ENCODE assay signal across 8 cellular contexts in genomic region chr17:63665527-63666214, GRCh38. TPM values are rescaled to one million over a fixed set of nuclear protein-coding genes. Genes with fewer than 3 reads are reported as not detected.
DNase-seq lines count a peak whose midpoint lies in the region; ATAC-seq and TF ChIP-seq lines count a peak whose summit lies in the region.

No MANE protein-coding gene starts in this region.

- H3K4me1 ChIP-seq in heart right ventricle = peaks cover 0 to 46% (median 23%) of the 10 kb centered on the region in 9 donors
- peaks cover 6% of the 10 kb centered on the region for H3K4me1 ChIP-seq in suprapubic skin

- H3K4me1 Mint-ChIP-seq in activated T-cell treated with anti-CD3 and anti-CD28 coated beads, Interleukin-2, amount 50 U/mL, for 72 hours (ENCODE audit: low read depth) = no peaks in the 10 kb centered on the region
- peaks cover 11% of the 10 kb centered on the region for H3K4me1 Mint-ChIP-seq in activated T-cell treated with anti-CD3 and anti-CD28 coated beads, Interleukin-2, amount 50 U/mL, for 4 hours (ENCODE audit: low read depth)

- H3K27me3 ChIP-seq in heart right ventricle = no peaks in the 10 kb centered on the region
- no peaks in the 10 kb centered on the region for H3K27me3 ChIP-seq in suprapubic skin

- no peak for DNase-seq in activated T-cell treated with anti-CD3 and anti-CD28 coated beads, Interleukin-2, amount 50 U/mL, for 72 hours
- no peak for DNase-seq in activated T-cell treated with anti-CD3 and anti-CD28 coated beads, Interleukin-2, amount 50 U/mL, for 4 hours
- DNase-seq in SIG-M5 (lab: John Stamatoyannopoulos, UW) = peak; percentile 73
- DNase-seq in heart right ventricle = peak in 1 of 2 donors; percentile 38
- no peak for DNase-seq in suprapubic skin (ENCODE audit: low spot score in 2 of 2)
- no peak for DNase-seq in hepatic stellate cell (ENCODE audit: low spot score)
- DNase-seq in ureter (ENCODE audit: low spot score) = no peak
- DNase-seq in stimulated activated naive CD4-positive, alpha-beta T cell (lab: John Stamatoyannopoulos, UW) = no peak

- H3K27ac ChIP-seq in heart right ventricle = peak overlapping the region in 7 of 10 donors; percentile 12 to 85 (median 36)
- peak overlapping the region; percentile 41 for H3K27ac ChIP-seq in suprapubic skin

- no peak for ATAC-seq in activated T-cell treated with anti-CD3 and anti-CD28 coated beads, Interleukin-2, amount 50 U/mL, for 72 hours (replicated peaks in 1 of 2)
- no peak for ATAC-seq in activated T-cell treated with anti-CD3 and anti-CD28 coated beads, Interleukin-2, amount 50 U/mL, for 4 hours
- ATAC-seq in heart right ventricle = peak; percentile 68 to 89 (median 83)

- TF ChIP-seq CTCF in heart right ventricle (IDR thresholded peaks at IDR 0.05) (no peak), suprapubic skin (IDR thresholded peaks at IDR 0.05) (no peak)

- peaks cover 0 to 99% (median 56%) of the 10 kb centered on the region in 9 donors for H3K36me3 ChIP-seq in heart right ventricle
- peaks cover 75% of the 10 kb centered on the region for H3K36me3 ChIP-seq in suprapubic skin

- H3K4me3 Mint-ChIP-seq in activated T-cell treated with anti-CD3 and anti-CD28 coated beads, Interleukin-2, amount 50 U/mL, for 72 hours = no peak overlapping the region
- H3K4me3 Mint-ChIP-seq in activated T-cell treated with anti-CD3 and anti-CD28 coated beads, Interleukin-2, amount 50 U/mL, for 4 hours = no peak overlapping the region

- H3K36me3 Mint-ChIP-seq in activated T-cell treated with anti-CD3 and anti-CD28 coated beads, Interleukin-2, amount 50 U/mL, for 72 hours (ENCODE audit: insufficient read depth in 2 of 2) = peaks cover 1 to 12% of the 10 kb centered on the region in 2 donors
- H3K36me3 Mint-ChIP-seq in activated T-cell treated with anti-CD3 and anti-CD28 coated beads, Interleukin-2, amount 50 U/mL, for 4 hours (ENCODE audit: insufficient read depth) = peaks cover 27% of the 10 kb centered on the region

- H3K27ac Mint-ChIP-seq in activated T-cell treated with anti-CD3 and anti-CD28 coated beads, Interleukin-2, amount 50 U/mL, for 72 hours = peak overlapping the region; percentile 45

- no peak for TF ChIP-seq POLR2A in suprapubic skin (IDR thresholded peaks at IDR 0.05)

- no peaks in the 10 kb centered on the region for H3K9me3 Mint-ChIP-seq in activated T-cell treated with anti-CD3 and anti-CD28 coated beads, Interleukin-2, amount 50 U/mL, for 72 hours
- no peaks in the 10 kb centered on the region for H3K9me3 Mint-ChIP-seq in activated T-cell treated with anti-CD3 and anti-CD28 coated beads, Interleukin-2, amount 50 U/mL, for 4 hours

- no peaks in the 10 kb centered on the region for H3K27me3 Mint-ChIP-seq in activated T-cell treated with anti-CD3 and anti-CD28 coated beads, Interleukin-2, amount 50 U/mL, for 72 hours (ENCODE audit: low read depth)
- no peaks in the 10 kb centered on the region for H3K27me3 Mint-ChIP-seq in activated T-cell treated with anti-CD3 and anti-CD28 coated beads, Interleukin-2, amount 50 U/mL, for 4 hours (ENCODE audit: low read depth)

- WGBS in heart right ventricle, 2 donors = 46 to 47% methylated on average over 5 of the region's 5 CpGs
- 62% methylated on average over 5 of the region's 5 CpGs for WGBS in suprapubic skin

- intact Hi-C loops in heart right ventricle (cut with DNase I) = loop anchor here in 2 of 10 donors (1.0 to 2.0 kb wide), 2 partner anchors 35 to 38 kb away; partner anchors contain the start of gene LIMD2 (in 1 of the 2)

- H3K4me3 ChIP-seq in heart right ventricle (no peak overlapping the region), suprapubic skin (no peak overlapping the region)

- H3K9me3 ChIP-seq in heart right ventricle (no peaks in the 10 kb centered on the region), suprapubic skin (no peaks in the 10 kb centered on the region)

- no peak for TF ChIP-seq EP300 in suprapubic skin (IDR thresholded peaks at IDR 0.05)

RNA-seq across cellular contexts. Expression of gene LIMD2, which starts 34.3 kb away (rescaled TPM):
- total RNA-seq in activated T-cell treated with anti-CD3 and anti-CD28 coated beads, Interleukin-2, amount 50 U/mL, for 72 hours = 100 to 1,000 TPM; 227 to 324 TPM
- 100 to 1,000 TPM; 119 to 169 (median 146) TPM for total RNA-seq in activated T-cell treated with anti-CD3 and anti-CD28 coated beads, Interleukin-2, amount 50 U/mL, for 4 hours
- total RNA-seq in heart right ventricle (10 to 100 TPM in 1 of 10 donors, 1 to 10 TPM in 9; 1.8 to 30.6 (median 3.3) TPM), suprapubic skin (1 to 10 TPM; 5.0 to 9.4 (median 6.8) TPM), ureter (13.8 TPM)
- 10 to 100 TPM in 1 of 2 donors, 1 to 10 TPM in 1; 8.2 to 10.0 TPM for polyA plus RNA-seq in heart right ventricle

RNA-seq across cellular contexts. Expression of gene MAP3K3, which starts 43.5 kb away (rescaled TPM):
- 10 to 100 TPM; 34.9 to 46.8 TPM for total RNA-seq in activated T-cell treated with anti-CD3 and anti-CD28 coated beads, Interleukin-2, amount 50 U/mL, for 72 hours
- 10 to 100 TPM; 17.9 to 21.6 (median 17.9) TPM for total RNA-seq in activated T-cell treated with anti-CD3 and anti-CD28 coated beads, Interleukin-2, amount 50 U/mL, for 4 hours
- total RNA-seq in heart right ventricle = 10 to 100 TPM; 30.6 to 79.3 (median 50.3) TPM
- polyA plus RNA-seq in heart right ventricle = 10 to 100 TPM; 21.1 to 29.4 TPM
- 10 to 100 TPM; 31.6 to 55.1 (median 44.3) TPM for total RNA-seq in suprapubic skin
- total RNA-seq in ureter = 32.3 TPM

Comparison
In these comparisons a context has a peak if more than half of its experiments do, and no peak if none do; other contexts are left out.
1. ATAC-seq: peak in heart right ventricle (8 of 8); none in activated T-cell treated with anti-CD3 and anti-CD28 coated beads, Interleukin-2, amount 50 U/mL, for 72 hours (0 of 2) and activated T-cell treated with anti-CD3 and anti-CD28 coated beads, Interleukin-2, amount 50 U/mL, for 4 hours (0 of 2).